ENCODE assay signal across 8 cellular contexts in the genomic region with DNA sequence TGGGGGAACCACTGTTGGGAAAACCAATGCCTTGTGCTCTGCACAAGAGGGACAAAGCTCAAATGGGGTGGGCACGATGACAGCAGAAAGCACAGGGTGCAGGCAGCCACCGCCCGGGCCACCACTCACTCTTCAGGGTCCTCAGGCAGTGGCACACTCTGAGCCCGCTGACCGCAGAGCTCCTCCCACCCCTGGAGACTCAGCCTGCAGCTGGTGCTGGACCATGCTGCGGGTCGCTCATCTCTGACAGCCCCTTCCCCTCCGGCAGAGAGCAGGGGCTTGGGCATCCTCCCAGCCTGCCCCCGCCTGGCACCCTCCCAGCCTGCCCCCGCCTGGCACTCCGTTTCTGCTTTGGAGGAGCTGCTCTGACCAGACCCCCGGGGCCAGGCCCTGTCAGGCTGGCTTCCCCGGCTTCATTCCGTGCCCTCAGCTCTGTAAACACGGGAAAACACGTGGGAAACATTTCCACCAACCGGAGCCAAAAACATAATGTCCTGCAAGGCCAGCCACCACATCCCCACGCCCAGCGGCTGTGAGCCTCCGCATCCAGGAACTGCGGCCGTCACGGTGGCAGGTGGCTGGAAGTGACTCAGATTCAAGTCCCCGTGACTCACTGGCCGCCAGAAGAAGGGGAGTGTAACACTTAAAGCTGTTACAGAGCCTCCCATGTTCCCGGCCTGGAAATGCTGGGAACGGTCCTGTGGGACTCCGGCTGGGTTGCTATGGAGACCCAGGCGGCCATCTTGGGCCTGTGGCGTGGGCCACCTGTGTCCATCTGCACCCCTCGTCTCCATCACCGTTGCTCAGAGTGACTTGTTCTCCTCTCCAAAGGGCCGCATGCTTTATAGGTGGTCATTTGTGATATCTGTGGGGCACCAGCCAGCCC. TPM values are rescaled to one million over a fixed set of nuclear protein-coding genes. Genes with fewer than 3 reads are reported as not detected.
A peak's percentile ranks its signal among the peaks of the same experiment; 100 is the strongest.
DNase-seq lines count a peak whose midpoint lies in the region; ATAC-seq and TF ChIP-seq lines count a peak whose summit lies in the region.

No MANE protein-coding gene starts in this region.

- no peaks in the 10 kb centered on the region for H3K27me3 ChIP-seq in brain microvascular endothelial cell (replicated peaks)
- no peaks in the 10 kb centered on the region for H3K27me3 ChIP-seq in thoracic aorta (replicated peaks; ENCODE audit: insufficient read depth)

- H3K4me3 ChIP-seq in NB4 (ENCODE audit: low read depth, low read length) (no peak overlapping the region), brain microvascular endothelial cell (ENCODE audit: low read depth, low read length) (no peak overlapping the region), thoracic aorta (peak overlapping the region; percentile 54)

- DNase-seq in CD1c-positive myeloid dendritic cell (ENCODE audit: extremely low spot score): peak; percentile 48
- peak; percentile 88 for DNase-seq in NB4 (ENCODE audit: low read depth)
- DNase-seq in brain microvascular endothelial cell: peak; percentile 92
- peak; percentile 97 for DNase-seq in kidney tubule cell (ENCODE audit: low spot score)
- peak; percentile 98 for DNase-seq in thoracic aorta (ENCODE audit: low spot score)
- no peak for DNase-seq in T-helper 1 cell

- no peak for TF ChIP-seq POLR2A in NB4 (IDR thresholded peaks at IDR 0.05; ENCODE audit: extremely low read depth, insufficient read length)

- no peaks in the 10 kb centered on the region for H3K9me3 ChIP-seq in thoracic aorta

- peaks cover 65 to 87% of the 10 kb centered on the region in 2 donors for H3K4me1 ChIP-seq in thoracic aorta (ENCODE audit: control insufficient read depth in 1 of 2, low read depth in 2 of 2)

- H3K27ac ChIP-seq in brain microvascular endothelial cell (no peak overlapping the region), thoracic aorta (peak overlapping the region; percentile 92)

- no peak for TF ChIP-seq CTCF in NB4 (IDR thresholded peaks at IDR 0.05; ENCODE audit: low read depth, low read length)
- TF ChIP-seq CTCF in brain microvascular endothelial cell (IDR thresholded peaks at IDR 0.05; ENCODE audit: low read depth, low read length, missing control alignments): no peak
- TF ChIP-seq CTCF in thoracic aorta (IDR thresholded peaks at IDR 0.05): no peak

- ATAC-seq in thoracic aorta (ENCODE audit: insufficient number of reproducible peaks, low FRiP score, low read depth): peak; percentile 82
- ATAC-seq in GM18517 (IDR thresholded peaks at IDR 0.05; ENCODE audit: unreplicated experiment): no peak
- ATAC-seq in GM21528 (IDR thresholded peaks at IDR 0.05; ENCODE audit: low FRiP score, unreplicated experiment): no peak

- H3K36me3 ChIP-seq in brain microvascular endothelial cell (replicated peaks): no peaks in the 10 kb centered on the region
- no peaks in the 10 kb centered on the region for H3K36me3 ChIP-seq in thoracic aorta

- in situ Hi-C loops in brain microvascular endothelial cell (cut with HindIII; ENCODE audit: low pct_ligation_motif_present, low sequenced_read_pairs): no loop called here

RNA-seq across cellular contexts. Expression of a gene that starts 6.8 kb away (rescaled TPM):
- total RNA-seq in thoracic aorta: 100 to 1,000 TPM; 133 to 206 TPM

Comparison
In these comparisons a context has a peak if more than half of its experiments do, and no peak if none do; other contexts are left out.
1. DNase-seq: peak in CD1c-positive myeloid dendritic cell (single experiment), NB4 (single experiment), brain microvascular endothelial cell (single experiment), kidney tubule cell (single experiment) and thoracic aorta (single experiment); none in T-helper 1 cell (0 of 5).